In genomic region chr13:52968074-52968700, GRCh38 we compare ENCODE assay signal across 8 cellular contexts.
DNase-seq lines count a peak whose midpoint lies in the region; ATAC-seq and TF ChIP-seq lines count a peak whose summit lies in the region.

No MANE protein-coding gene starts in this region.

- no peaks in the 10 kb centered on the region for H4K20me1 ChIP-seq in OCI-LY7 (ENCODE audit: insufficient read depth, low read length)

- DNase-seq in Daoy (ENCODE audit: low read depth) = peak; percentile 40
- DNase-seq in KBM-7 = peak; percentile 63
- peak; percentile 74 for DNase-seq in OCI-LY7 (ENCODE audit: low spot score)
- DNase-seq in activated T-cell treated with anti-CD3 and anti-CD28 coated beads, Interleukin-2, amount 50 U/mL, for 1 hour = peak; percentile 49
- DNase-seq in fibroblast of pulmonary artery (ENCODE audit: low read depth) = peak; percentile 72
- DNase-seq in testis = peak; percentile 89

- H3K4me1 ChIP-seq in OCI-LY7 (ENCODE audit: insufficient read depth, low read length, poor library complexity, severe bottlenecking) (no peaks in the 10 kb centered on the region), neutrophil (ENCODE audit: control insufficient read depth in 1 of 2, insufficient read depth in 1 of 2, low read depth in 1 of 2, low read length in 1 of 2) (peaks cover 16 to 20% of the 10 kb centered on the region in 2 experiments), testis (no peaks in the 10 kb centered on the region)

- TF ChIP-seq CTCF in OCI-LY7 (conservative IDR thresholded peaks at IDR 0.05; ENCODE audit: low read length) = peak; percentile 93
- TF ChIP-seq CTCF in fibroblast of pulmonary artery (IDR thresholded peaks at IDR 0.05; ENCODE audit: low read length, missing control alignments) = peak; percentile 99
- peak; percentile 67 for TF ChIP-seq CTCF in neutrophil (IDR thresholded peaks at IDR 0.05)
- TF ChIP-seq CTCF in testis (IDR thresholded peaks at IDR 0.05) = peak; percentile 71 to 80 (median 75)

- no peaks in the 10 kb centered on the region for H3K9me3 ChIP-seq in OCI-LY7 (ENCODE audit: low read length)
- no peaks in the 10 kb centered on the region for H3K9me3 ChIP-seq in neutrophil
- no peaks in the 10 kb centered on the region for H3K9me3 ChIP-seq in testis

- no peaks in the 10 kb centered on the region for H3K79me2 ChIP-seq in OCI-LY7 (ENCODE audit: insufficient read depth, low read depth, low read length)

- H3K27me3 ChIP-seq in neutrophil (no peaks in the 10 kb centered on the region), testis (no peaks in the 10 kb centered on the region)

- 17 to 19% methylated on average over 13 of the region's 13 CpGs for WGBS in testis, 2 donors

- POLR2A ChIA-PET in OCI-LY7 (lab: Charles Lee) = interaction anchor here (0.7 to 1.2 kb wide), 3 partner anchors 38 to 101 kb away, joined by 3 to 4 read pairs (median 3); no protein-coding TSS in a partner anchor

- intact Hi-C loops in OCI-LY7 (cut with micrococcal nuclease; ENCODE audit: unreplicated experiment) (loop anchor here (2.0 to 10.0 kb wide), 4 partner anchors 71 to 733 kb away; no protein-coding TSS in a partner anchor), testis (cut with DNase I; ENCODE audit: low total_unique reads) (no loop called here)

- no peak for TF ChIP-seq POLR2A in testis (IDR thresholded peaks at IDR 0.05)

- no peak overlapping the region for H3K4me3 ChIP-seq in OCI-LY7 (ENCODE audit: low read depth, low read length, poor library complexity, severe bottlenecking)
- no peak overlapping the region for H3K4me3 ChIP-seq in fibroblast of pulmonary artery (replicated peaks; ENCODE audit: low read depth, low read length)
- H3K4me3 ChIP-seq in neutrophil (ENCODE audit: low read depth in 1 of 2, low read length in 1 of 2) = no peak overlapping the region
- H3K4me3 ChIP-seq in testis = no peak overlapping the region

- peak; percentile 99 for ATAC-seq in GM21737 (IDR thresholded peaks at IDR 0.05; ENCODE audit: unreplicated experiment)

- CTCF ChIA-PET in OCI-LY7 (lab: Charles Lee; ENCODE audit: unreplicated experiment) = interaction anchor here (0.8 to 1.4 kb wide), 5 partner anchors 13 to 106 kb away, joined by 3 to 6 read pairs (median 5); no protein-coding TSS in a partner anchor

- no peak overlapping the region for H3K27ac ChIP-seq in OCI-LY7 (ENCODE audit: low read depth, low read length, poor library complexity, severe bottlenecking)
- H3K27ac ChIP-seq in neutrophil = peak overlapping the region; percentile 32
- H3K27ac ChIP-seq in testis = no peak overlapping the region

- in situ Hi-C loops in KBM-7 (cut with MboI; ENCODE audit: low pct_unique_long_range_greater_than_20kb, low sequenced_read_pairs) = no loop called here

- no peak overlapping the region for H2AFZ ChIP-seq in OCI-LY7 (ENCODE audit: low read length)

- H3K9me2 ChIP-seq in OCI-LY7 (ENCODE audit: insufficient read depth, low read length) = no peaks in the 10 kb centered on the region

- no TSS peak for BruUV-seq in OCI-LY7 (replicated peaks; lab: Mats Ljungman, UMichigan)

- H3K36me3 ChIP-seq in OCI-LY7 (ENCODE audit: insufficient read depth, low read length) (no peaks in the 10 kb centered on the region), neutrophil (no peaks in the 10 kb centered on the region), testis (ENCODE audit: low read depth, missing control alignments) (no peaks in the 10 kb centered on the region)

- H3K4me2 ChIP-seq in OCI-LY7 (ENCODE audit: low read length) = no peak overlapping the region
